ENCODE assay signal across 19 cellular contexts in genomic region chr16:64292953-64293352, GRCh38.
"Had no signal": no experiment of that assay in that cellular context is flagged by ENCODE, and none has a peak within 500 bp of the region (broad histone marks: within the 10 kb centered on the region; RNA-seq: fewer than 3 reads in every experiment).

No MANE protein-coding gene starts in this region.

- DNase-seq: NCI-H1092 treated with DMSO at 0.1 percent for 48 hours, NCI-H1436, NCI-H187, NCI-H2029, NCI-H2081 treated with DMSO at 0.1 percent for 48 hours, NCI-H2171, NCI-H226, NCI-H446, NCI-H510A, NCI-H524 treated with DMSO at 0.1 percent for 48 hours, NCI-H69, NCI-H774, RPMI8226, SHP77 treated with DMSO at 0.1 percent for 48 hours, SJCRH30 had no signal

- H3K27me3 ChIP-seq: SJCRH30 had no signal

- ATAC-seq: K562, SK-N-SH treated with all-trans-retinoic acid at 6 μM for 48 hours had no signal

- H3K9me3 ChIP-seq: SJCRH30 had no signal

- H3K4me2 ChIP-seq: KMS-11 had no signal

- H3K27ac ChIP-seq: HL-60, KMS-11, SJCRH30 had no signal

- H3K9ac ChIP-seq: KMS-11 had no signal

- H3K4me3 ChIP-seq: K562, SJCRH30 had no signal

- H3K36me3 ChIP-seq: SJCRH30 had no signal
